Comparison of ENCODE assay signal across 1 cellular context in genomic region chr3:50236484-50237132, GRCh38.
TF ChIP-seq lines count a peak whose summit lies in the region.

No MANE protein-coding gene starts in this region.

TF ChIP-seq in endothelial cell of umbilical vein, 7 proteins besides CTCF, POLR2A, EP300 and RAD21:
- no peak for TF ChIP-seq FOS (IDR thresholded peaks at IDR 0.05; ENCODE audit: borderline replicate concordance, insufficient read depth, low read length)
- no peak for TF ChIP-seq EZH2 (IDR thresholded peaks at IDR 0.05; ENCODE audit: borderline replicate concordance, low read depth, low read length, severe bottlenecking)
- TF ChIP-seq POLR2AphosphoS5 (IDR thresholded peaks at IDR 0.05; ENCODE audit: insufficient read depth, low read depth, low read length): no peak
- no peak for TF ChIP-seq MAX (IDR thresholded peaks at IDR 0.05; ENCODE audit: insufficient read depth, insufficient read length)
- TF ChIP-seq MYC (IDR thresholded peaks at IDR 0.05; ENCODE audit: low read depth, low read length): no peak
- TF ChIP-seq JUN (IDR thresholded peaks at IDR 0.05; ENCODE audit: borderline replicate concordance, insufficient read depth, insufficient read length, low read depth): no peak
- TF ChIP-seq GATA2 (IDR thresholded peaks at IDR 0.05; ENCODE audit: insufficient read depth, insufficient read length, low read depth, low read length): no peak
